10 cellular contexts compared by ENCODE assay signal in the genomic region with DNA sequence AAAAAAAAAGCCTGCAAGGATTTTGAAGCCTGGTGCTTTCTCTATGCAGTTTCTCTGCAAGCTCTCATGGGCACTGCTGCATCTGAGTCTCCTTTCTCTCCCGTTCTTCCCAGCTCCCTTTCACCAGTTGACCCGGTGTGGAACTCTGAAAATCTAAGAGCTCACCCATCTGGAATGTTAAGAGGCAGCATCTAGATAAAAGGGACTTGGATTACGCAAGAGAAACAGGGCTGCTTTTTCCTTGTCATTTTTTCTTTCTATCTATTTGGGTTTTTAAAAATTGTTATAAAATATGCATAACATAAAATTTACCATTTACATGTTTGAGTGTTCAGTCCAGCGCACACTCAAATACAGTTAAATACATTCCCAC.
DNase-seq lines count a peak whose midpoint lies in the region; ATAC-seq and TF ChIP-seq lines count a peak whose summit lies in the region.
"Had no signal": no experiment of that assay in that cellular context is flagged by ENCODE, and none has a peak within 500 bp of the region (broad histone marks: within the 10 kb centered on the region; RNA-seq: fewer than 3 reads in every experiment).

No MANE protein-coding gene starts in this region.

- 0 out of 2 replicates have a peak overlapping the region, but pooled peaks have one; percentile 10 for H3K23ac ChIP-seq in IMR-90 (ENCODE audit: low read depth, low read length)

- peak; percentile 82 for ATAC-seq in IMR-90 (ENCODE audit: low read depth)
- peak; percentile 81 to 83 for ATAC-seq in lower lobe of right lung
- ATAC-seq in GM18867 (IDR thresholded peaks at IDR 0.05; ENCODE audit: unreplicated experiment) = no peak
- no peak for ATAC-seq in GM19467 (IDR thresholded peaks at IDR 0.05; ENCODE audit: unreplicated experiment)

- H3K36me3 ChIP-seq in ACC112 (ENCODE audit: insufficient read depth, low read length) = no peaks in the 10 kb centered on the region
- no peaks in the 10 kb centered on the region for H3K36me3 ChIP-seq in IMR-90 (ENCODE audit: control insufficient read depth, insufficient read depth, low read length)
- no peaks in the 10 kb centered on the region for H3K36me3 ChIP-seq in breast epithelium
- H3K36me3 ChIP-seq in lower lobe of right lung = no peaks in the 10 kb centered on the region

- no peak overlapping the region; the same call in 1 of the 2 replicates for H3K14ac ChIP-seq in IMR-90 (replicated peaks; ENCODE audit: low read depth, low read length)

- no peak overlapping the region for H3K9ac ChIP-seq in IMR-90 (ENCODE audit: low read depth, low read length)

- TF ChIP-seq CTCF in IMR-90 (conservative IDR thresholded peaks at IDR 0.05; ENCODE audit: low read depth, low read length) (no peak), breast epithelium (IDR thresholded peaks at IDR 0.05) (no peak), lower lobe of right lung (IDR thresholded peaks at IDR 0.05) (no peak)

- H2AK5ac ChIP-seq in IMR-90 (ENCODE audit: low read depth, low read length) = peak overlapping the region; percentile 5; the same call in 1 of the 2 replicates

- no peaks in the 10 kb centered on the region for H3K79me2 ChIP-seq in ACC112 (ENCODE audit: control insufficient read depth, insufficient read depth, low read length, unreplicated experiment)

- CTCF ChIA-PET in IMR-90 (lab: Yijun Ruan, JAX) = no interaction called here

- H3K27me3 ChIP-seq in ACC112 (ENCODE audit: insufficient read depth, low read length) (no peaks in the 10 kb centered on the region), IMR-90 (ENCODE audit: control insufficient read depth, insufficient read depth, low read length) (no peaks in the 10 kb centered on the region), breast epithelium (peaks cover 0 to 26% of the 10 kb centered on the region in 2 donors), lower lobe of right lung (ENCODE audit: low read depth) (no peaks in the 10 kb centered on the region)

- H3K9me3 ChIP-seq in IMR-90 (ENCODE audit: control insufficient read depth, insufficient read depth, low read length) (no peaks in the 10 kb centered on the region), breast epithelium (no peaks in the 10 kb centered on the region), lower lobe of right lung (no peaks in the 10 kb centered on the region)

- dilution Hi-C loops in IMR-90 (cut with HindIII; ENCODE audit: low sequenced_read_pairs, unreplicated experiment) = no loop called here

- H3K56ac ChIP-seq in IMR-90 (ENCODE audit: extremely low read depth, insufficient read depth, low read length) = peak overlapping the region; percentile 25; the same call in 1 of the 2 replicates

- H3K4me1 ChIP-seq in ACC112 (ENCODE audit: control insufficient read depth, insufficient read depth, low read length, unreplicated experiment) (peaks cover 30% of the 10 kb centered on the region), IMR-90 (ENCODE audit: control insufficient read depth, insufficient read depth, low read length) (peaks cover 6% of the 10 kb centered on the region), breast epithelium (no peaks in the 10 kb centered on the region), lower lobe of right lung (peaks cover 8% of the 10 kb centered on the region)

- H2BK15ac ChIP-seq in IMR-90 (ENCODE audit: low read depth, low read length) = peak overlapping the region; percentile 43; the same call in 1 of the 3 replicates

- H3K4me3 ChIP-seq in ACC112 (ENCODE audit: low read depth, low read length) = peak overlapping the region; percentile 59
- no peak overlapping the region for H3K4me3 ChIP-seq in IMR-90 (ENCODE audit: insufficient read depth, low read depth, low read length)
- H3K4me3 ChIP-seq in breast epithelium = no peak overlapping the region
- no peak overlapping the region for H3K4me3 ChIP-seq in lower lobe of right lung

- TF ChIP-seq POLR2A in IMR-90 (IDR thresholded peaks at IDR 0.05; ENCODE audit: low read depth, low read length) (no peak), breast epithelium (IDR thresholded peaks at IDR 0.05) (no peak)

- TF ChIP-seq RAD21 in IMR-90 (IDR thresholded peaks at IDR 0.05; ENCODE audit: low read length) = no peak

- intact Hi-C loops in IMR-90 (cut with micrococcal nuclease) (loop anchor here (1.0 kb wide), 1 partner anchor 97 kb away; no protein-coding TSS in a partner anchor), breast epithelium (cut with DNase I; ENCODE audit: low total_unique reads) (no loop called here), lower lobe of right lung (cut with DNase I) (no loop called here)

- peak overlapping the region; percentile 93; the same call in 1 of the 2 replicates for H3K18ac ChIP-seq in IMR-90 (ENCODE audit: low read depth, low read length)

- H3K27ac ChIP-seq in ACC112 (ENCODE audit: low read depth, low read length) (peak overlapping the region; percentile 98), IMR-90 (ENCODE audit: insufficient read depth, low read length) (peak overlapping the region; percentile 89; the same call in 1 of the 2 replicates), breast epithelium (peak overlapping the region; percentile 69 to 71), lower lobe of right lung (peak overlapping the region; percentile 83)

- H3K4ac ChIP-seq in IMR-90 (ENCODE audit: low read depth, low read length) = peak overlapping the region; percentile 82

- H2BK20ac ChIP-seq in IMR-90 (ENCODE audit: low read depth, low read length) = peak overlapping the region; percentile 54; the same call in 1 of the 2 replicates

- no peaks in the 10 kb centered on the region for H3K79me1 ChIP-seq in IMR-90 (ENCODE audit: low read depth in 1 of 2, low read length in 2 of 2)

- in situ Hi-C loops in IMR-90 (cut with MboI; ENCODE audit: low sequenced_read_pairs) = no loop called here

- H3K9me1 ChIP-seq in IMR-90 (ENCODE audit: insufficient read depth, low read length) = peaks cover 6% of the 10 kb centered on the region

- H4K91ac ChIP-seq in IMR-90 (ENCODE audit: insufficient read depth, low read depth, low read length) = no peak overlapping the region; the same call in 1 of the 2 replicates

- H2AFZ ChIP-seq in ACC112 (ENCODE audit: low read length, unreplicated experiment) (peak overlapping the region; percentile 100), IMR-90 (replicated peaks; ENCODE audit: low read length, poor library complexity) (no peak overlapping the region)

- H3K4me2 ChIP-seq in IMR-90 (ENCODE audit: low read depth, low read length) = no peak overlapping the region

- peak overlapping the region; percentile 28 to 57; a peak in 3 of 4 replicates for H4K8ac ChIP-seq in IMR-90 (ENCODE audit: low read depth in 2 of 2, low read length in 2 of 2)

- no peak overlapping the region for H2AK9ac ChIP-seq in IMR-90 (replicated peaks; ENCODE audit: low read depth, low read length, poor library complexity)

- peak overlapping the region; percentile 95 for H2BK5ac ChIP-seq in IMR-90 (ENCODE audit: low read depth, low read length, poor library complexity, severe bottlenecking)

- peak overlapping the region; percentile 79 for H2BK120ac ChIP-seq in IMR-90 (ENCODE audit: low read depth, low read length)

- H4K20me1 ChIP-seq in IMR-90 (ENCODE audit: insufficient read depth, low read length) = no peaks in the 10 kb centered on the region

- POLR2A ChIA-PET in IMR-90 (lab: Charles Lee; ENCODE audit: unreplicated experiment) = no interaction called here

- BruUV-seq in IMR-90 (replicated peaks; lab: Mats Ljungman, UMichigan) = no TSS peak

- peak overlapping the region; percentile 92; the same call in 1 of the 2 replicates for H4K5ac ChIP-seq in IMR-90 (ENCODE audit: low read depth, low read length)

- WGBS in IMR-90 (ENCODE audit: extremely low coverage in 2 of 2, insufficient read length in 1 of 2), 2 experiments = no CpG with 5 or more reads among the region's 4 CpGs

- DNase-seq in IMR-90 (peak; percentile 75), breast epithelium (ENCODE audit: low spot score in 2 of 2) (no peak), lower lobe of right lung (no peak), D341Med (ENCODE audit: low spot score) (no peak)
- DNase-seq in activated CD4-positive, alpha-beta T cell treated with anti-CD3 and anti-CD28 coated beads for 48 hours = no peak
- DNase-seq: activated T-cell treated with anti-CD3 and anti-CD28 coated beads, Interleukin-2, amount 50 U/mL, for 24 hours; CD4-positive, alpha-beta memory T cell had no signal

TF ChIP-seq in IMR-90, 13 proteins besides CTCF, POLR2A, EP300 and RAD21:
- TF ChIP-seq NFE2L2 (IDR thresholded peaks at IDR 0.05; ENCODE audit: low read depth, low read length) (no peak), MAZ (IDR thresholded peaks at IDR 0.05; ENCODE audit: borderline replicate concordance, low read depth, low read length) (no peak), CEBPB (IDR thresholded peaks at IDR 0.05; ENCODE audit: low read depth, low read length) (0 out of 2 replicates have a peak, but pooled peaks have one; percentile 28), BHLHE40 (IDR thresholded peaks at IDR 0.05; ENCODE audit: low read depth, low read length) (no peak), RCOR1 (IDR thresholded peaks at IDR 0.05; ENCODE audit: insufficient replicate concordance, low read length) (no peak), MXI1 (IDR thresholded peaks at IDR 0.05; ENCODE audit: borderline replicate concordance, low read depth, low read length) (no peak)
- TF ChIP-seq, protein P1, sequence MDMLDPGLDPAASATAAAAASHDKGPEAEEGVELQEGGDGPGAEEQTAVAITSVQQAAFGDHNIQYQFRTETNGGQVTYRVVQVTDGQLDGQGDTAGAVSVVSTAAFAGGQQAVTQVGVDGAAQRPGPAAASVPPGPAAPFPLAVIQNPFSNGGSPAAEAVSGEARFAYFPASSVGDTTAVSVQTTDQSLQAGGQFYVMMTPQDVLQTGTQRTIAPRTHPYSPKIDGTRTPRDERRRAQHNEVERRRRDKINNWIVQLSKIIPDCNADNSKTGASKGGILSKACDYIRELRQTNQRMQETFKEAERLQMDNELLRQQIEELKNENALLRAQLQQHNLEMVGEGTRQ (IDR thresholded peaks at IDR 0.05; ENCODE audit: low read depth, low read length) = no peak
TF ChIP-seq in IMR-90: peak in this region for 1.

Comparison
In these comparisons a context has a peak if more than half of its experiments do, and no peak if none do; other contexts are left out.
1. ATAC-seq: peak in IMR-90 (single experiment) and lower lobe of right lung (2 of 2); none in GM18867 (single experiment) and GM19467 (single experiment).
2. Peak in every context shown above with its lines, with median percentiles within 50 percentile points of each other: H3K27ac ChIP-seq.